28 cellular contexts compared by ENCODE assay signal in genomic region chr1:59709333-59709732, GRCh38.
"Had no signal": no experiment of that assay in that cellular context is flagged by ENCODE, and none has a peak within 500 bp of the region (broad histone marks: within the 10 kb centered on the region; RNA-seq: fewer than 3 reads in every experiment).

No MANE protein-coding gene starts in this region.

- H3K4me1 Mint-ChIP-seq: memory B cell; naive thymus-derived CD4-positive, alpha-beta T cell; stimulated activated naive CD8-positive, alpha-beta T cell treated with anti-CD3 and anti-CD28 coated beads, Interleukin-15, amount 100 ng/mL, for 72 hours had no signal

- H3K27me3 Mint-ChIP-seq: memory B cell; progenitor cell of endocrine pancreas; stimulated activated naive CD8-positive, alpha-beta T cell treated with anti-CD3 and anti-CD28 coated beads, Interleukin-15, amount 100 ng/mL, for 72 hours had no signal

- H3K9ac ChIP-seq: neural progenitor cell, parathyroid adenoma had no signal

- H3K4me3 Mint-ChIP-seq: memory B cell; naive thymus-derived CD4-positive, alpha-beta T cell; nephron; neural progenitor cell; stimulated activated naive CD8-positive, alpha-beta T cell treated with anti-CD3 and anti-CD28 coated beads, Interleukin-15, amount 100 ng/mL, for 72 hours had no signal

- H3K27ac ChIP-seq: coronary artery, gastroesophageal sphincter, hepatocyte, neural progenitor cell, parathyroid adenoma, right atrium auricular region, suprapubic skin, transverse colon, vagina had no signal

- H3K9me3 ChIP-seq: gastroesophageal sphincter, right atrium auricular region, suprapubic skin, transverse colon, vagina had no signal

- H3K4me3 ChIP-seq: coronary artery, gastroesophageal sphincter, heart left ventricle, hepatocyte, lung, neural progenitor cell, right atrium auricular region, smooth muscle cell, suprapubic skin, transverse colon, vagina had no signal

- H3K36me3 Mint-ChIP-seq: neural progenitor cell had no signal

- H3K27me3 ChIP-seq: gastroesophageal sphincter, heart left ventricle, hepatocyte, neural progenitor cell, right atrium auricular region, suprapubic skin, transverse colon, vagina had no signal

- H2AFZ ChIP-seq: hepatocyte, neural progenitor cell, parathyroid adenoma had no signal

- H3K4me1 ChIP-seq: neural progenitor cell, parathyroid adenoma had no signal

- DNase-seq: effector memory CD4-positive, alpha-beta T cell; erythroblast; heart left ventricle; left colon; left ventricle myocardium superior; midbrain; naive thymus-derived CD4-positive, alpha-beta T cell; stimulated activated CD4-positive, alpha-beta T cell treated with anti-CD3 and anti-CD28 coated beads, Interleukin-12 subunit alpha, Interleukin-12 subunit beta, amount 100 ng/mL, for 4 hours; stimulated activated CD4-positive, alpha-beta T cell treated with anti-CD3 and anti-CD28 coated beads, Interleukin-1b, Interleukin-23, amount 100 ng/mL, for 48 hours; stimulated activated CD4-positive, alpha-beta T cell treated with anti-CD3 and anti-CD28 coated beads, Interleukin-4, amount 100 ng/mL, for 1 hour; stimulated activated CD8-positive, alpha-beta memory T cell treated with anti-CD3 and anti-CD28 coated beads, Interleukin-4, amount 100 ng/mL, for 48 hours; stimulated activated naive CD4-positive, alpha-beta T cell; stimulated activated naive CD8-positive, alpha-beta T cell treated with anti-CD3 and anti-CD28 coated beads, Interleukin-15, amount 100 ng/mL, for 72 hours; transverse colon had no signal

- H3K4me2 ChIP-seq: hepatocyte, neural progenitor cell, smooth muscle cell had no signal

- H3K36me3 ChIP-seq: gastroesophageal sphincter, heart left ventricle, neural progenitor cell, right atrium auricular region, suprapubic skin, transverse colon, vagina had no signal

- H3K9me3 Mint-ChIP-seq: memory B cell; stimulated activated naive CD8-positive, alpha-beta T cell treated with anti-CD3 and anti-CD28 coated beads, Interleukin-15, amount 100 ng/mL, for 72 hours had no signal

- H3K27ac Mint-ChIP-seq: memory B cell; progenitor cell of endocrine pancreas; stimulated activated naive CD8-positive, alpha-beta T cell treated with anti-CD3 and anti-CD28 coated beads, Interleukin-15, amount 100 ng/mL, for 72 hours had no signal

- ATAC-seq: gastroesophageal sphincter; heart left ventricle; left colon; left ventricle myocardium superior; naive thymus-derived CD4-positive, alpha-beta T cell; sciatic nerve; stimulated activated naive CD8-positive, alpha-beta T cell treated with anti-CD3 and anti-CD28 coated beads, Interleukin-15, amount 100 ng/mL, for 72 hours had no signal
